Comparison of ENCODE assay signal across 20 cellular contexts in genomic region chr2:112003585-112003984, GRCh38. TPM values are rescaled to one million over a fixed set of nuclear protein-coding genes. Genes with fewer than 3 reads are reported as not detected.
A peak's percentile ranks its signal among the peaks of the same experiment; 100 is the strongest.
DNase-seq lines count a peak whose midpoint lies in the region; FAIRE-seq and TF ChIP-seq lines count a peak whose summit lies in the region.
"Had no signal": no experiment of that assay in that cellular context is flagged by ENCODE, and none has a peak within 500 bp of the region (broad histone marks: within the 10 kb centered on the region; RNA-seq: fewer than 3 reads in every experiment).

No MANE protein-coding gene starts in this region.

- H3K36me3 Mint-ChIP-seq in dendritic cell treated with granulocyte-macrophage colony-stimulating factor and Interleukin-4, amounts not matched to agents 40 ng/mL and 50 ng/mL, for 4 days (ENCODE audit: low read depth) = peaks cover under 1% of the 10 kb centered on the region
- peaks cover 53% of the 10 kb centered on the region for H3K36me3 Mint-ChIP-seq in type B pancreatic cell
- H3K36me3 Mint-ChIP-seq: CD8-positive, alpha-beta T cell had no signal

- H3K9me3 Mint-ChIP-seq in dendritic cell treated with granulocyte-macrophage colony-stimulating factor and Interleukin-4, amounts not matched to agents 40 ng/mL and 50 ng/mL, for 4 days = no peaks in the 10 kb centered on the region
- peaks cover 11% of the 10 kb centered on the region for H3K9me3 Mint-ChIP-seq in type B pancreatic cell
- H3K9me3 Mint-ChIP-seq: CD8-positive, alpha-beta T cell had no signal

- H3K4me3 Mint-ChIP-seq in dendritic cell treated with granulocyte-macrophage colony-stimulating factor and Interleukin-4, amounts not matched to agents 40 ng/mL and 50 ng/mL, for 4 days = no peak overlapping the region
- H3K4me3 Mint-ChIP-seq in type B pancreatic cell = no peak overlapping the region
- H3K4me3 Mint-ChIP-seq: CD8-positive, alpha-beta T cell had no signal

- TF ChIP-seq CTCF in NB4 (IDR thresholded peaks at IDR 0.05; ENCODE audit: low read depth, low read length) (no peak), type B pancreatic cell (conservative IDR thresholded peaks at IDR 0.05) (no peak)

- intact Hi-C loops in dendritic cell treated with granulocyte-macrophage colony-stimulating factor and Interleukin-4, amounts not matched to agents 40 ng/mL and 50 ng/mL, for 4 days (cut with micrococcal nuclease) = loop anchor here (5.0 kb wide), 1 partner anchor 34 kb away; no protein-coding TSS in a partner anchor

- peak; percentile 61 for FAIRE-seq in GM12891 (lab: Jason Lieb, UNC)
- no peak for FAIRE-seq in GM12892 (lab: Jason Lieb, UNC)
- FAIRE-seq: G401.6 had no signal

- H3K4me3 ChIP-seq in NB4 (ENCODE audit: low read depth, low read length) = no peak overlapping the region
- H3K4me3 ChIP-seq: MG63, Peyer's patch, SJCRH30 had no signal

- peak overlapping the region; percentile 83 for H3K27ac Mint-ChIP-seq in dendritic cell treated with granulocyte-macrophage colony-stimulating factor and Interleukin-4, amounts not matched to agents 40 ng/mL and 50 ng/mL, for 4 days
- peak overlapping the region; percentile 82 for H3K27ac Mint-ChIP-seq in type B pancreatic cell
- H3K27ac Mint-ChIP-seq: CD8-positive, alpha-beta T cell had no signal

- TF ChIP-seq POLR2A in GM12891 (IDR thresholded peaks at IDR 0.05; ENCODE audit: low read depth, low read length) (no peak), NB4 (IDR thresholded peaks at IDR 0.05; ENCODE audit: extremely low read depth, insufficient read length) (no peak), GM12892 (IDR thresholded peaks at IDR 0.05; ENCODE audit: low read depth, low read length) (no peak)

- H3K4me1 Mint-ChIP-seq in dendritic cell treated with granulocyte-macrophage colony-stimulating factor and Interleukin-4, amounts not matched to agents 40 ng/mL and 50 ng/mL, for 4 days (ENCODE audit: low read depth) = peaks cover 63% of the 10 kb centered on the region
- H3K4me1 Mint-ChIP-seq in type B pancreatic cell (ENCODE audit: unreplicated experiment) = peaks cover 15% of the 10 kb centered on the region

- no peak for DNase-seq in GM12891 (ENCODE audit: insufficient read length, low spot score)
- peak; percentile 15 for DNase-seq in NB4 (ENCODE audit: low read depth)
- DNase-seq in type B pancreatic cell (ENCODE audit: extremely low spot score, unreplicated experiment) = no peak
- DNase-seq in DMS 273 treated with DMSO at 0.1 percent for 48 hours (lab: John Stamatoyannopoulos, UW) = no peak
- DNase-seq in GM12892 (ENCODE audit: insufficient read length) = no peak
- no peak for DNase-seq in mesenteric fat pad (ENCODE audit: low spot score)
- DNase-seq: Calu3; CD8-positive, alpha-beta T cell; NCI-H1092 treated with DMSO at 0.1 percent for 48 hours; NCI-H146; NCI-H2029 treated with DMSO at 0.1 percent for 48 hours; NCI-H2171; NCI-H345; NCI-H524 treated with DMSO at 0.1 percent for 48 hours; NCI-H82; SJCRH30 had no signal

- peaks cover 7% of the 10 kb centered on the region for H3K27me3 Mint-ChIP-seq in dendritic cell treated with granulocyte-macrophage colony-stimulating factor and Interleukin-4, amounts not matched to agents 40 ng/mL and 50 ng/mL, for 4 days
- H3K27me3 Mint-ChIP-seq in type B pancreatic cell = no peaks in the 10 kb centered on the region

TF ChIP-seq in GM12891, 5 proteins besides CTCF, POLR2A, EP300 and RAD21:
- TF ChIP-seq POLR2AphosphoS5 (IDR thresholded peaks at IDR 0.05; ENCODE audit: low read depth, low read length) (no peak), PAX5 (IDR thresholded peaks at IDR 0.05; ENCODE audit: insufficient read depth, low read length, severe bottlenecking) (peak; percentile 14), TAF1 (IDR thresholded peaks at IDR 0.05; ENCODE audit: low read depth, low read length) (no peak)

RNA-seq across cellular contexts. Expression of gene TMEM87B, which starts 51.5 kb away (rescaled TPM):
- polyA plus RNA-seq in GM12891 (2012; ENCODE audit: low read depth, missing spikeins) = 17.4 TPM
- total RNA-seq in type B pancreatic cell (ENCODE audit: low replicate concordance) (15.5 and 27.2 TPM in 2 replicates), mesenteric fat pad (25.2 TPM)
- polyA plus RNA-seq in GM12892 (2012; ENCODE audit: missing spikeins) = 25.9 TPM
